Comparison of ENCODE assay signal across 12 cellular contexts in genomic region chr1:113912594-113913311, GRCh38. TPM values are rescaled to one million over a fixed set of nuclear protein-coding genes. Genes with fewer than 3 reads are reported as not detected.
DNase-seq lines count a peak whose midpoint lies in the region; ATAC-seq, FAIRE-seq and TF ChIP-seq lines count a peak whose summit lies in the region.
"Had no signal": no experiment of that assay in that cellular context is flagged by ENCODE, and none has a peak within 500 bp of the region (broad histone marks: within the 10 kb centered on the region; RNA-seq: fewer than 3 reads in every experiment).

No MANE protein-coding gene starts in this region.

- H3K9me3 ChIP-seq in pancreas: no peaks in the 10 kb centered on the region

- H3K4me1 Mint-ChIP-seq in CD14-positive monocyte: peaks cover 23% of the 10 kb centered on the region

- 53 to 58% methylated on average over 6 of the region's 6 CpGs for WGBS in pancreas, 2 donors

- H3K4me3 Mint-ChIP-seq in CD14-positive monocyte: no peak overlapping the region
- H3K4me3 Mint-ChIP-seq: activated naive CD4-positive, alpha-beta T cell treated with anti-CD3 and anti-CD28 coated beads, Interleukin-2, amount 50 U/mL, for 24 hours had no signal

- no peak for TF ChIP-seq CTCF in CD14-positive monocyte (IDR thresholded peaks at IDR 0.05)
- no peak for TF ChIP-seq CTCF in pancreas (IDR thresholded peaks at IDR 0.05)

- no peaks in the 10 kb centered on the region for H3K27me3 Mint-ChIP-seq in CD14-positive monocyte (ENCODE audit: low read depth in 3 of 3)
- H3K27me3 Mint-ChIP-seq: activated naive CD4-positive, alpha-beta T cell treated with anti-CD3 and anti-CD28 coated beads, Interleukin-2, amount 50 U/mL, for 24 hours had no signal

- H3K36me3 ChIP-seq in pancreas: peaks cover 0 to 4% (median 0%) of the 10 kb centered on the region in 3 donors

- peaks cover 0 to 3% (median 0%) of the 10 kb centered on the region in 7 donors for H3K9me3 Mint-ChIP-seq in CD14-positive monocyte
- H3K9me3 Mint-ChIP-seq: activated naive CD4-positive, alpha-beta T cell treated with anti-CD3 and anti-CD28 coated beads, Interleukin-2, amount 50 U/mL, for 24 hours had no signal

- ATAC-seq in pancreas: peak; percentile 83 to 92 (median 87)

- H3K36me3 Mint-ChIP-seq in CD14-positive monocyte: peaks cover 48 to 68% of the 10 kb centered on the region in 2 donors

- H3K27me3 ChIP-seq in pancreas: no peaks in the 10 kb centered on the region

- no peak overlapping the region for H3K4me3 ChIP-seq in pancreas

- H3K27ac ChIP-seq in pancreas: peak overlapping the region in 2 of 4 donors; percentile 10 to 24

- no peak for FAIRE-seq in pancreas (lab: Jason Lieb, UNC)
- FAIRE-seq: HTR-8/SVneo, keratinocyte had no signal

- H3K4me1 ChIP-seq in pancreas: peaks cover 0 to 3% (median 0%) of the 10 kb centered on the region in 3 donors

- DNase-seq in CD14-positive monocyte (ENCODE audit: low spot score): no peak
- peak; percentile 88 for DNase-seq in NCI-H82 treated with DMSO at 0.1 percent for 48 hours (lab: John Stamatoyannopoulos, UW; ENCODE audit: unreplicated experiment)
- DNase-seq in fibroblast of peridontal ligament (ENCODE audit: extremely low read depth): peak; percentile 77
- DNase-seq in pancreas: peak in 3 of 6 donors; percentile 32 to 53 (median 51)
- DNase-seq in stimulated activated naive CD4-positive, alpha-beta T cell (lab: John Stamatoyannopoulos, UW): no peak
- no peak for DNase-seq in stimulated activated CD4-positive, alpha-beta T cell treated with anti-CD3 and anti-CD28 coated beads, Interleukin-1b, Interleukin-23, amount 100 ng/mL, for 48 hours
- DNase-seq in DMS153 treated with DMSO at 0.1 percent for 48 hours (lab: John Stamatoyannopoulos, UW; ENCODE audit: unreplicated experiment): no peak
- DNase-seq in middle frontal gyrus (ENCODE audit: extremely low spot score, low spot score): no peak
- DNase-seq: Calu3 had no signal

- intact Hi-C loops in CD14-positive monocyte (cut with micrococcal nuclease) (no loop called here), pancreas (cut with DNase I) (no loop called here)

- peak overlapping the region in 4 of 7 donors; percentile 10 to 56 (median 32) for H3K27ac Mint-ChIP-seq in CD14-positive monocyte
- H3K27ac Mint-ChIP-seq: activated naive CD4-positive, alpha-beta T cell treated with anti-CD3 and anti-CD28 coated beads, Interleukin-2, amount 50 U/mL, for 24 hours had no signal

RNA-seq across cellular contexts. Expression of gene DCLRE1B, which starts 7.6 kb away (rescaled TPM):
- polyA plus RNA-seq in CD14-positive monocyte (1 to 10 TPM; 4.5 to 5.7 TPM), pancreas (1 to 10 TPM in 1 of 2 donors, under 1 TPM in 1; 0.68 to 1.2 TPM)
- total RNA-seq in pancreas: 1 to 10 TPM in 5 of 6 donors, under 1 TPM in 1; 0.71 to 2.7 (median 1.5) TPM

RNA-seq across cellular contexts. Expression of gene AP4B1, which starts 8.2 kb away (rescaled TPM):
- polyA plus RNA-seq in CD14-positive monocyte (1 to 10 TPM; 3.5 to 6.1 TPM), pancreas (10 to 100 TPM; 17.4 to 37.5 TPM)
- total RNA-seq in pancreas: 10 to 100 TPM in 5 of 6 donors, 1 to 10 TPM in 1; 8.2 to 16.4 (median 11.8) TPM

RNA-seq across cellular contexts. Expression of gene HIPK1, which starts 16.4 kb away (rescaled TPM):
- 10 to 100 TPM; 10.1 to 14.8 TPM for polyA plus RNA-seq in CD14-positive monocyte
- 10 to 100 TPM; 27.9 to 42.1 (median 30.4) TPM for total RNA-seq in pancreas
- polyA plus RNA-seq in pancreas: 10 to 100 TPM in 1 of 2 donors, 1 to 10 TPM in 1; 6.8 to 16.5 TPM

RNA-seq across cellular contexts. Expression of gene BCL2L15, which starts 25.4 kb away (rescaled TPM):
- not detected for polyA plus RNA-seq in CD14-positive monocyte
- 10 to 100 TPM; 13.9 to 25.8 (median 16.2) TPM for total RNA-seq in pancreas
- 10 to 100 TPM in 1 of 2 donors, 1 to 10 TPM in 1; 4.9 to 13.6 TPM for polyA plus RNA-seq in pancreas

RNA-seq across cellular contexts. Expression of gene PTPN22, which starts 41.2 kb away (rescaled TPM):
- polyA plus RNA-seq in CD14-positive monocyte (10 to 100 TPM; 29.7 to 43.7 TPM), pancreas (1 to 10 TPM in 1 of 2 donors, under 1 TPM in 1; 0.57 to 1.2 TPM)
- total RNA-seq in pancreas: 1 to 10 TPM in 4 of 6 donors, under 1 TPM in 2; 0.75 to 2.3 (median 1.2) TPM

Comparison
In these comparisons a context has a peak if more than half of its experiments do, and no peak if none do; other contexts are left out.
1. DNase-seq: peak in NCI-H82 treated with DMSO at 0.1 percent for 48 hours (single experiment) and fibroblast of peridontal ligament (single experiment); none in CD14-positive monocyte (single experiment), stimulated activated naive CD4-positive, alpha-beta T cell (0 of 6), stimulated activated CD4-positive, alpha-beta T cell treated with anti-CD3 and anti-CD28 coated beads, Interleukin-1b, Interleukin-23, amount 100 ng/mL, for 48 hours (single experiment), DMS153 treated with DMSO at 0.1 percent for 48 hours (single experiment) and middle frontal gyrus (single experiment).